In genomic region chr1:87004857-87005256, GRCh38 we compare ENCODE assay signal across 32 cellular contexts.
"Had no signal": no experiment of that assay in that cellular context is flagged by ENCODE, and none has a peak within 500 bp of the region (broad histone marks: within the 10 kb centered on the region; RNA-seq: fewer than 3 reads in every experiment).

No MANE protein-coding gene starts in this region.

- H3K4me1 ChIP-seq: ascending aorta had no signal

- H3K27ac ChIP-seq: ascending aorta, cardiac muscle cell, WERI-Rb-1 had no signal

- H3K27me3 ChIP-seq: ascending aorta, cardiac muscle cell had no signal

- DNase-seq: activated CD4-positive, alpha-beta memory T cell treated with anti-CD3 and anti-CD28 coated beads, Interleukin-2, amount 10 ng/mL, durations not matched to agents 7 days and 5 days; activated CD4-positive, alpha-beta T cell treated with anti-CD3 and anti-CD28 coated beads for 1 hour; activated CD4-positive, alpha-beta T cell treated with anti-CD3 and anti-CD28 coated beads for 36 hours; activated CD4-positive, alpha-beta T cell treated with anti-CD3 and anti-CD28 coated beads for 48 hours; activated CD4-positive, alpha-beta T cell treated with anti-CD3 and anti-CD28 coated beads, Interleukin-2, amount 10 ng/mL, durations not matched to agents 7 days and 5 days; activated CD4-positive, alpha-beta T cell treated with anti-CD3 and anti-CD28 coated beads, Interleukin-2, amount 50 U/mL, for 48 hours; activated CD4-positive, CD25-positive, alpha-beta regulatory T cell; activated CD8-positive, alpha-beta memory T cell treated with anti-CD3 and anti-CD28 coated beads for 24 hours; activated CD8-positive, alpha-beta memory T cell treated with anti-CD3 and anti-CD28 coated beads, Interleukin-2, amount 10 ng/mL, durations not matched to agents 7 days and 5 days; activated CD8-positive, alpha-beta memory T cell treated with anti-CD3 and anti-CD28 coated beads, Interleukin-2, amount 50 U/mL, for 48 hours; activated CD8-positive, alpha-beta T cell treated with anti-CD3 and anti-CD28 coated beads, Interleukin-2, amount 10 ng/mL, durations not matched to agents 7 days and 5 days; activated effector memory CD4-positive, alpha-beta T cell treated with Interleukin-2 at 50 U/mL for 16 hours; activated gamma-delta T cell; activated naive CD4-positive, alpha-beta T cell treated with anti-CD3 and anti-CD28 coated beads, Interleukin-2, amount 10 ng/mL, durations not matched to agents 7 days and 5 days; activated naive CD4-positive, alpha-beta T cell treated with Interleukin-2 at 50 U/mL for 16 hours; activated naive CD8-positive, alpha-beta T cell treated with anti-CD3 and anti-CD28 coated beads, Interleukin-2, amount 10 ng/mL, durations not matched to agents 7 days and 5 days; activated naive CD8-positive, alpha-beta T cell treated with anti-CD3 and anti-CD28 coated beads, Interleukin-2, amount 50 U/mL, for 24 hours; activated T-cell treated with anti-CD3 and anti-CD28 coated beads, Interleukin-2, amount 50 U/mL, for 24 hours; activated T-cell treated with anti-CD3 and anti-CD28 coated beads, Interleukin-2, amount 50 U/mL, for 48 hours; amygdala; anterior cingulate cortex; caudate nucleus; cerebellar nuclear complex; T-helper 1 cell; T-helper 2 cell; T-helper 9 cell; WERI-Rb-1 had no signal

- ATAC-seq: activated CD4-positive, alpha-beta T cell treated with anti-CD3 and anti-CD28 coated beads for 36 hours; activated CD4-positive, CD25-positive, alpha-beta regulatory T cell treated with anti-CD3 and anti-CD28 coated beads, Interleukin-2, amount 50 U/mL, for 24 hours; activated CD8-positive, alpha-beta memory T cell treated with anti-CD3 and anti-CD28 coated beads, Interleukin-2, amount 10 ng/mL, durations not matched to agents 7 days and 5 days; activated CD8-positive, alpha-beta T cell treated with anti-CD3 and anti-CD28 coated beads, Interleukin-2, amount 10 ng/mL, durations not matched to agents 7 days and 5 days; activated naive CD8-positive, alpha-beta T cell treated with anti-CD3 and anti-CD28 coated beads, Interleukin-2, amount 50 U/mL, for 24 hours; WTC11 had no signal

- FAIRE-seq: bronchial epithelial cell had no signal

- H3K9me3 ChIP-seq: ascending aorta had no signal

- H3K36me3 ChIP-seq: ascending aorta, cardiac muscle cell, WERI-Rb-1 had no signal

- H3K4me3 ChIP-seq: ascending aorta, cardiac muscle cell had no signal
